ENCODE assay signal across 8 cellular contexts in genomic region chr4:127783026-127783769, GRCh38. TPM values are rescaled to one million over a fixed set of nuclear protein-coding genes. Genes with fewer than 3 reads are reported as not detected.
DNase-seq lines count a peak whose midpoint lies in the region; ATAC-seq, FAIRE-seq and TF ChIP-seq lines count a peak whose summit lies in the region.

No MANE protein-coding gene starts in this region.

- peaks cover 48% of the 10 kb centered on the region for H3K27me3 ChIP-seq in CD4-positive, CD25-positive, alpha-beta regulatory T cell (ENCODE audit: control insufficient read depth, insufficient read depth, low read length)
- H3K27me3 ChIP-seq in mesendoderm (ENCODE audit: insufficient read depth, low read length, poor library complexity) (peaks cover 7% of the 10 kb centered on the region), thyroid gland (no peaks in the 10 kb centered on the region)

- H3K18ac ChIP-seq in mesendoderm (ENCODE audit: low read length) = no peak overlapping the region

- peaks cover 15% of the 10 kb centered on the region for H3K4me1 ChIP-seq in CD4-positive, CD25-positive, alpha-beta regulatory T cell (ENCODE audit: control insufficient read depth, insufficient read depth, low read length, poor library complexity, severe bottlenecking)
- no peaks in the 10 kb centered on the region for H3K4me1 ChIP-seq in mesendoderm (ENCODE audit: control insufficient read depth, low read depth, low read length)
- H3K4me1 ChIP-seq in thyroid gland = peaks cover 0 to 4% of the 10 kb centered on the region in 2 donors

- H2AK5ac ChIP-seq in mesendoderm (ENCODE audit: low read length) = no peak overlapping the region

- H3K27ac Mint-ChIP-seq in CD4-positive, CD25-positive, alpha-beta regulatory T cell = peak overlapping the region in 1 of 3 donors; percentile 74

- peaks cover 0 to 8% (median 0%) of the 10 kb centered on the region in 7 donors for H3K9me3 Mint-ChIP-seq in CD4-positive, CD25-positive, alpha-beta regulatory T cell

- H3K36me3 ChIP-seq in CD4-positive, CD25-positive, alpha-beta regulatory T cell (ENCODE audit: control insufficient read depth, insufficient read depth, low read length) = no peaks in the 10 kb centered on the region
- H3K36me3 ChIP-seq in mesendoderm (ENCODE audit: control insufficient read depth, insufficient read depth, low read length) = no peaks in the 10 kb centered on the region
- no peaks in the 10 kb centered on the region for H3K36me3 ChIP-seq in thyroid gland

- no peak for ATAC-seq in CD4-positive, CD25-positive, alpha-beta regulatory T cell (ENCODE audit: low read depth in 2 of 2)
- peak; percentile 19 for ATAC-seq in GM18870 (IDR thresholded peaks at IDR 0.05; ENCODE audit: unreplicated experiment)
- no peak for ATAC-seq in GM19397 (IDR thresholded peaks at IDR 0.05; ENCODE audit: unreplicated experiment)

- FAIRE-seq in HTR-8/SVneo (lab: Jason Lieb, UNC) = no peak

- H3K4me1 Mint-ChIP-seq in CD4-positive, CD25-positive, alpha-beta regulatory T cell = peaks cover 5 to 18% (median 10%) of the 10 kb centered on the region in 4 donors

- H3K79me2 ChIP-seq in mesendoderm (ENCODE audit: control insufficient read depth, insufficient read depth, low read length) = no peaks in the 10 kb centered on the region

- WGBS in mesendoderm (ENCODE audit: extremely low coverage, insufficient coverage, low lambda C conversion rate) = no CpG with 5 or more reads among the region's 25 CpGs
- WGBS in thyroid gland, 2 donors = 23 to 27% methylated on average over 25 of the region's 25 CpGs

- peak overlapping the region; percentile 99 for H3K4me2 ChIP-seq in mesendoderm (ENCODE audit: low read length)

- no peak overlapping the region for H3K27ac ChIP-seq in CD4-positive, CD25-positive, alpha-beta regulatory T cell (ENCODE audit: insufficient read depth, low read length, poor library complexity, severe bottlenecking)
- H3K27ac ChIP-seq in mesendoderm (ENCODE audit: low read depth, low read length) = no peak overlapping the region
- peak overlapping the region in 2 of 3 donors; percentile 39 to 47 for H3K27ac ChIP-seq in thyroid gland

- no peak for TF ChIP-seq CTCF in thyroid gland (IDR thresholded peaks at IDR 0.05)

- peak overlapping the region; percentile 90 to 96 (median 90) for H3K4me3 Mint-ChIP-seq in CD4-positive, CD25-positive, alpha-beta regulatory T cell

- no peak overlapping the region for H3K4ac ChIP-seq in mesendoderm (ENCODE audit: low read depth, low read length)

- peak in 1 of 2 donors; percentile 21 for TF ChIP-seq POLR2A in thyroid gland (IDR thresholded peaks at IDR 0.05)

- peak overlapping the region; percentile 75 for H3K9ac ChIP-seq in mesendoderm (ENCODE audit: low read length)

- H3K79me1 ChIP-seq in mesendoderm (ENCODE audit: low read length) = no peaks in the 10 kb centered on the region

- peak overlapping the region; percentile 66 for H3K4me3 ChIP-seq in CD4-positive, CD25-positive, alpha-beta regulatory T cell (ENCODE audit: low read depth, low read length)
- H3K4me3 ChIP-seq in mesendoderm (ENCODE audit: low read length) = peak overlapping the region; percentile 74
- peak overlapping the region; percentile 48 to 51 (median 48) for H3K4me3 ChIP-seq in thyroid gland (replicated peaks in 1 of 3)

- H4K8ac ChIP-seq in mesendoderm (ENCODE audit: low read depth, low read length) = no peak overlapping the region

- peak overlapping the region; percentile 83 for H3K56ac ChIP-seq in mesendoderm (ENCODE audit: low read length)

- H2BK120ac ChIP-seq in mesendoderm (ENCODE audit: low read depth, low read length) = no peak overlapping the region

- H3K23ac ChIP-seq in mesendoderm (ENCODE audit: low read length) = no peak overlapping the region

- H2BK5ac ChIP-seq in mesendoderm (ENCODE audit: low read length) = no peak overlapping the region

- H3K36me3 Mint-ChIP-seq in CD4-positive, CD25-positive, alpha-beta regulatory T cell = no peaks in the 10 kb centered on the region

- H3K9me3 ChIP-seq in CD4-positive, CD25-positive, alpha-beta regulatory T cell (ENCODE audit: control insufficient read depth in 2 of 2, low read length in 2 of 2) = no peaks in the 10 kb centered on the region
- H3K9me3 ChIP-seq in thyroid gland = no peaks in the 10 kb centered on the region

- no peak overlapping the region for H4K5ac ChIP-seq in mesendoderm (ENCODE audit: low read length)

- intact Hi-C loops in thyroid gland (cut with DNase I) = no loop called here

- DNase-seq in CD4-positive, CD25-positive, alpha-beta regulatory T cell = peak in 2 of 3 donors; percentile 4 to 30
- DNase-seq in HTR-8/SVneo (ENCODE audit: insufficient read length, low spot score) (peak; percentile 20), SKM-1 treated with dmso at 0.1 percent for 144 hours (lab: John Stamatoyannopoulos, UW; ENCODE audit: unreplicated experiment) (peak; percentile 8), epidermal melanocyte (ENCODE audit: insufficient read length, low spot score) (peak; percentile 19), mesendoderm (peak; percentile 53), thyroid gland (peak; percentile 50 to 56)

- no peak overlapping the region for H2BK15ac ChIP-seq in mesendoderm (replicated peaks; ENCODE audit: low read depth)

- H3K27me3 Mint-ChIP-seq in CD4-positive, CD25-positive, alpha-beta regulatory T cell = peaks cover 74% of the 10 kb centered on the region

RNA-seq across cellular contexts. Expression of gene HSPA4L, which starts 1.1 kb away (rescaled TPM):
- not detected for total RNA-seq in CD4-positive, CD25-positive, alpha-beta regulatory T cell
- polyA plus RNA-seq in CD4-positive, CD25-positive, alpha-beta regulatory T cell = not detected
- polyA plus RNA-seq in mesendoderm (2013, experiment 1 of 2) = 1.9 TPM
- polyA plus RNA-seq in mesendoderm (2013, experiment 2 of 2) = 2.0 TPM
- total RNA-seq in thyroid gland = 1 to 10 TPM; 1.7 to 7.8 (median 4.7) TPM

RNA-seq across cellular contexts. Expression of gene SLC25A31, which starts 53.0 kb away (rescaled TPM):
- total RNA-seq in CD4-positive, CD25-positive, alpha-beta regulatory T cell = not detected
- not detected for polyA plus RNA-seq in CD4-positive, CD25-positive, alpha-beta regulatory T cell
- polyA plus RNA-seq in mesendoderm (2013, experiment 1 of 2) = not detected
- polyA plus RNA-seq in mesendoderm (2013, experiment 2 of 2) = not detected
- total RNA-seq in thyroid gland = under 1 TPM in 1 of 4 donors, not detected in 3; 0.40 TPM

Comparison
In these comparisons a context has a peak if more than half of its experiments do, and no peak if none do; other contexts are left out.
1. H3K27ac ChIP-seq: peak in thyroid gland (2 of 3); none in CD4-positive, CD25-positive, alpha-beta regulatory T cell (single experiment) and mesendoderm (single experiment).
2. Peak in every context shown above with its lines, with median percentiles within 50 percentile points of each other: DNase-seq and H3K4me3 ChIP-seq.